Comparison of ENCODE assay signal across 14 cellular contexts in genomic region chr17:72187544-72187943, GRCh38.
DNase-seq lines count a peak whose midpoint lies in the region; ATAC-seq and TF ChIP-seq lines count a peak whose summit lies in the region.
"Had no signal": no experiment of that assay in that cellular context is flagged by ENCODE, and none has a peak within 500 bp of the region (broad histone marks: within the 10 kb centered on the region; RNA-seq: fewer than 3 reads in every experiment).

No MANE protein-coding gene starts in this region.

- H3K9me3 ChIP-seq in gastroesophageal sphincter: no peaks in the 10 kb centered on the region
- no peaks in the 10 kb centered on the region for H3K9me3 ChIP-seq in esophagus muscularis mucosa
- H3K9me3 ChIP-seq: BLaER1 treated with 17β-estradiol and CSF1 and Interleukin-3, amounts not matched to agents 10 nM and 100 nM had no signal

- no peak for TF ChIP-seq POLR2A in gastroesophageal sphincter (IDR thresholded peaks at IDR 0.05)
- TF ChIP-seq POLR2A in esophagus muscularis mucosa (IDR thresholded peaks at IDR 0.05; ENCODE audit: low read depth): no peak

- no peak overlapping the region for H3K27ac ChIP-seq in gastroesophageal sphincter
- no peak overlapping the region for H3K27ac ChIP-seq in esophagus muscularis mucosa (replicated peaks in 1 of 4)
- H3K27ac ChIP-seq: BLaER1 treated with 17β-estradiol and CSF1 and Interleukin-3, amounts not matched to agents 10 nM and 100 nM; brain microvascular endothelial cell; SK-N-MC had no signal

- H3K4me3 Mint-ChIP-seq in stimulated activated naive B cell treated with anti-CD40 and anti-IgM and Interleukin-4, amounts not matched to agents 10 μg/mL and 1 μg/mL and 100 μg/mL, for 72 hours: no peak overlapping the region

- intact Hi-C loops in posterior vena cava (cut with DNase I) (no loop called here), esophagus muscularis mucosa (cut with DNase I) (no loop called here)

- H3K4me1 ChIP-seq in gastroesophageal sphincter (peaks cover 0 to 5% (median 0%) of the 10 kb centered on the region in 3 donors), esophagus muscularis mucosa (no peaks in the 10 kb centered on the region)

- H3K27me3 Mint-ChIP-seq in stimulated activated naive B cell treated with anti-CD40 and anti-IgM and Interleukin-4, amounts not matched to agents 10 μg/mL and 1 μg/mL and 100 μg/mL, for 72 hours: no peaks in the 10 kb centered on the region

- H3K36me3 Mint-ChIP-seq in stimulated activated naive B cell treated with anti-CD40 and anti-IgM and Interleukin-4, amounts not matched to agents 10 μg/mL and 1 μg/mL and 100 μg/mL, for 72 hours: no peaks in the 10 kb centered on the region

- 71 to 79% methylated on average over 2 to 4 of the region's 8 CpGs for WGBS in gastroesophageal sphincter (ENCODE audit: low coverage in 1 of 2), 2 donors
- WGBS in esophagus muscularis mucosa: 63% methylated on average over 7 of the region's 8 CpGs

- TF ChIP-seq EP300 in gastroesophageal sphincter (IDR thresholded peaks at IDR 0.05) (no peak), esophagus muscularis mucosa (IDR thresholded peaks at IDR 0.05) (no peak)

- ATAC-seq in gastroesophageal sphincter: peak; percentile 41
- ATAC-seq in stimulated activated naive B cell treated with anti-CD40 and anti-IgM and Interleukin-4, amounts not matched to agents 10 μg/mL and 1 μg/mL and 100 μg/mL, for 72 hours (replicated peaks): no peak

- TF ChIP-seq CTCF in gastroesophageal sphincter (IDR thresholded peaks at IDR 0.05) (no peak), esophagus muscularis mucosa (IDR thresholded peaks at IDR 0.05) (no peak)

- H3K36me3 ChIP-seq in gastroesophageal sphincter: no peaks in the 10 kb centered on the region
- no peaks in the 10 kb centered on the region for H3K36me3 ChIP-seq in esophagus muscularis mucosa
- H3K36me3 ChIP-seq: BLaER1 treated with 17β-estradiol and CSF1 and Interleukin-3, amounts not matched to agents 10 nM and 100 nM; brain microvascular endothelial cell had no signal

- peaks cover 6% of the 10 kb centered on the region for H3K27me3 ChIP-seq in gastroesophageal sphincter
- H3K27me3 ChIP-seq in esophagus muscularis mucosa: no peaks in the 10 kb centered on the region
- H3K27me3 ChIP-seq: BLaER1 treated with 17β-estradiol and CSF1 and Interleukin-3, amounts not matched to agents 10 nM and 100 nM; brain microvascular endothelial cell had no signal

- no peaks in the 10 kb centered on the region for H3K9me3 Mint-ChIP-seq in stimulated activated naive B cell treated with anti-CD40 and anti-IgM and Interleukin-4, amounts not matched to agents 10 μg/mL and 1 μg/mL and 100 μg/mL, for 72 hours

- DNase-seq in LHCN-M2 (ENCODE audit: low read depth): peak; percentile 42
- peak; percentile 89 for DNase-seq in NCI-H69 (lab: John Stamatoyannopoulos, UW)
- DNase-seq in posterior vena cava (ENCODE audit: low spot score): peak; percentile 84
- DNase-seq in NCI-H226: no peak
- no peak for DNase-seq in effector CD4-positive, alpha-beta T cell
- no peak for DNase-seq in esophagus muscularis mucosa (ENCODE audit: extremely low spot score)
- DNase-seq in stimulated activated naive B cell treated with anti-CD40 and anti-IgM and Interleukin-4, amounts not matched to agents 10 μg/mL and 1 μg/mL and 100 μg/mL, for 72 hours: no peak
- DNase-seq: activated effector memory CD4-positive, alpha-beta T cell treated with anti-CD3 and anti-CD28 coated beads, Interleukin-2, amount 50 U/mL, for 16 hours; brain microvascular endothelial cell; MM.1S; stimulated activated naive CD4-positive, alpha-beta T cell treated with Interleukin-2 at 50 U/mL for 16 hours had no signal

- H3K4me3 ChIP-seq in gastroesophageal sphincter: no peak overlapping the region
- H3K4me3 ChIP-seq in esophagus muscularis mucosa: no peak overlapping the region
- H3K4me3 ChIP-seq: BLaER1 treated with 17β-estradiol and CSF1 and Interleukin-3, amounts not matched to agents 10 nM and 100 nM; SK-N-MC had no signal

- H3K4me1 Mint-ChIP-seq in stimulated activated naive B cell treated with anti-CD40 and anti-IgM and Interleukin-4, amounts not matched to agents 10 μg/mL and 1 μg/mL and 100 μg/mL, for 72 hours: no peaks in the 10 kb centered on the region

- no peak overlapping the region for H3K27ac Mint-ChIP-seq in stimulated activated naive B cell treated with anti-CD40 and anti-IgM and Interleukin-4, amounts not matched to agents 10 μg/mL and 1 μg/mL and 100 μg/mL, for 72 hours

Comparison
In these comparisons a context has a peak if more than half of its experiments do, and no peak if none do; other contexts are left out.
1. DNase-seq: peak in LHCN-M2 (single experiment), NCI-H69 (single experiment) and posterior vena cava (single experiment); none in NCI-H226 (single experiment), effector CD4-positive, alpha-beta T cell (single experiment), esophagus muscularis mucosa (single experiment) and stimulated activated naive B cell treated with anti-CD40 and anti-IgM and Interleukin-4, amounts not matched to agents 10 μg/mL and 1 μg/mL and 100 μg/mL, for 72 hours (single experiment).